In genomic region chr4:48269861-48270515, GRCh38 we compare ENCODE assay signal across 8 cellular contexts. TPM values are rescaled to one million over a fixed set of nuclear protein-coding genes. Genes with fewer than 3 reads are reported as not detected.
DNase-seq lines count a peak whose midpoint lies in the region; ATAC-seq and TF ChIP-seq lines count a peak whose summit lies in the region.

No MANE protein-coding gene starts in this region.

- H3K36me3 Mint-ChIP-seq in activated CD4-positive, alpha-beta T cell treated with anti-CD3 and anti-CD28 coated beads, Interleukin-2, amount 10 ng/mL, durations not matched to agents 24 days and 14 days (ENCODE audit: low read depth), result no peaks in the 10 kb centered on the region

- peak overlapping the region; percentile 69 to 75 for H3K9ac ChIP-seq in liver (ENCODE audit: low read depth in 1 of 2, low read length in 2 of 2)

- ATAC-seq in GM18909 (IDR thresholded peaks at IDR 0.05; ENCODE audit: poor library complexity, unreplicated experiment) (peak; percentile 76), HG03159 (IDR thresholded peaks at IDR 0.05; ENCODE audit: unreplicated experiment) (peak; percentile 80)

- H3K4me3 Mint-ChIP-seq in activated CD4-positive, alpha-beta T cell treated with anti-CD3 and anti-CD28 coated beads, Interleukin-2, amount 10 ng/mL, durations not matched to agents 24 days and 14 days, result peak overlapping the region; percentile 97

- peaks cover 0 to 32% (median under 1%) of the 10 kb centered on the region in 4 donors for H3K4me1 ChIP-seq in liver (ENCODE audit: control insufficient read depth in 4 of 4, insufficient read depth in 4 of 4, low read length in 3 of 4)

- H3K9me3 ChIP-seq in liver (ENCODE audit: control insufficient read depth in 4 of 4, low read length in 3 of 4), result no peaks in the 10 kb centered on the region

- H3K27me3 Mint-ChIP-seq in activated CD4-positive, alpha-beta T cell treated with anti-CD3 and anti-CD28 coated beads, Interleukin-2, amount 10 ng/mL, durations not matched to agents 24 days and 14 days, result no peaks in the 10 kb centered on the region

- no peaks in the 10 kb centered on the region for H3K36me3 ChIP-seq in liver (ENCODE audit: control insufficient read depth in 4 of 4, insufficient read depth in 3 of 4, low read depth in 1 of 4, low read length in 3 of 4)

- intact Hi-C loops in activated CD4-positive, alpha-beta T cell treated with anti-CD3 and anti-CD28 coated beads, Interleukin-2, amount 10 ng/mL, durations not matched to agents 24 days and 14 days (cut with micrococcal nuclease), result loop anchor here (1.0 to 10.0 kb wide), 3 partner anchors 71 to 355 kb away; partner anchors contain the start of genes NFXL1 and SLAIN2

- 3% methylated on average over 41 of the region's 41 CpGs for WGBS in liver

- no peaks in the 10 kb centered on the region for H3K27me3 ChIP-seq in liver (ENCODE audit: control insufficient read depth in 4 of 4, insufficient read depth in 4 of 4, low read length in 3 of 4)

- peaks cover 7% of the 10 kb centered on the region for H3K9me3 Mint-ChIP-seq in activated CD4-positive, alpha-beta T cell treated with anti-CD3 and anti-CD28 coated beads, Interleukin-2, amount 10 ng/mL, durations not matched to agents 24 days and 14 days

- DNase-seq in AML-193 (lab: John Stamatoyannopoulos, UW), result peak; percentile 77 to 89
- DNase-seq in NCI-H524 (lab: John Stamatoyannopoulos, UW), result peak; percentile 68 to 83
- DNase-seq in activated CD4-positive, alpha-beta T cell treated with anti-CD3 and anti-CD28 coated beads, Interleukin-2, amount 10 ng/mL, durations not matched to agents 24 days and 14 days, result peak; percentile 95
- peak; percentile 60 for DNase-seq in dedifferentiated amniotic fluid mesenchymal stem cell (ENCODE audit: extremely low spot score)
- DNase-seq in stimulated activated CD4-positive, alpha-beta T cell treated with anti-CD3 and anti-CD28 coated beads, Interleukin-4, amount 100 ng/mL, for 24 hours, result peak; percentile 90

- H3K27ac ChIP-seq in liver (ENCODE audit: low read depth in 1 of 2, low read length in 2 of 2), result peak overlapping the region; percentile 81 to 89

- peak overlapping the region; percentile 88 for H3K27ac Mint-ChIP-seq in activated CD4-positive, alpha-beta T cell treated with anti-CD3 and anti-CD28 coated beads, Interleukin-2, amount 10 ng/mL, durations not matched to agents 24 days and 14 days

- TF ChIP-seq CTCF in liver (IDR thresholded peaks at IDR 0.05; ENCODE audit: low read depth, low read length, missing input control), result peak; percentile 30

- peak; percentile 37 to 39 for TF ChIP-seq RAD21 in liver (IDR thresholded peaks at IDR 0.05)

- peaks cover 20% of the 10 kb centered on the region for H3K4me1 Mint-ChIP-seq in activated CD4-positive, alpha-beta T cell treated with anti-CD3 and anti-CD28 coated beads, Interleukin-2, amount 10 ng/mL, durations not matched to agents 24 days and 14 days

- H3K4me3 ChIP-seq in liver (ENCODE audit: low read depth in 1 of 3, low read length in 3 of 3), result peak overlapping the region; percentile 68 to 78 (median 76)

TF ChIP-seq in liver, 16 proteins besides CTCF, POLR2A, EP300 and RAD21:
- TF ChIP-seq SP1 (IDR thresholded peaks at IDR 0.05) (peak; percentile 71), HNF4A (conservative IDR thresholded peaks at IDR 0.05) (peak in 1 of 2 donors; percentile 21), JUND (IDR thresholded peaks at IDR 0.05) (peak in 1 of 2 donors; percentile 25), REST (IDR thresholded peaks at IDR 0.05) (peak; percentile 0), YY1 (IDR thresholded peaks at IDR 0.05) (peak; percentile 77), FOXA1 (IDR thresholded peaks at IDR 0.05) (no peak), MAX (IDR thresholded peaks at IDR 0.05) (peak; percentile 55), NR2F2 (IDR thresholded peaks at IDR 0.05) (no peak), ZBTB33 (IDR thresholded peaks at IDR 0.05) (no peak), RXRA (IDR thresholded peaks at IDR 0.05) (peak; percentile 50 to 63), TAF1 (conservative IDR thresholded peaks at IDR 0.05) (peak; percentile 48), GABPA (IDR thresholded peaks at IDR 0.05 in 1 of 2, conservative IDR thresholded peaks at IDR 0.05 in 1 of 2) (peak; percentile 23 to 83), ATF3 (IDR thresholded peaks at IDR 0.05) (no peak), EGR1 (IDR thresholded peaks at IDR 0.05; ENCODE audit: low read depth in 2 of 2) (peak; percentile 52 to 87), HNF4G (IDR thresholded peaks at IDR 0.05) (no peak), FOXA2 (IDR thresholded peaks at IDR 0.05) (no peak)

RNA-seq across cellular contexts. Expression of gene TEC, which starts 0.3 kb away (rescaled TPM):
- 2.7 and 3.0 TPM in 2 replicates for total RNA-seq in activated CD4-positive, alpha-beta T cell treated with anti-CD3 and anti-CD28 coated beads, Interleukin-2, amount 10 ng/mL, durations not matched to agents 24 days and 14 days
- total RNA-seq in liver, result 1 to 10 TPM; 2.0 to 4.7 TPM
- polyA plus RNA-seq in liver, result 1 to 10 TPM; 1.1 to 1.9 TPM

Comparison
In these comparisons a context has a peak if more than half of its experiments do, and no peak if none do; other contexts are left out.
1. Peak in every context shown above with its lines: DNase-seq, ATAC-seq, H3K4me3 ChIP-seq and H3K27ac ChIP-seq.